In the genomic region with DNA sequence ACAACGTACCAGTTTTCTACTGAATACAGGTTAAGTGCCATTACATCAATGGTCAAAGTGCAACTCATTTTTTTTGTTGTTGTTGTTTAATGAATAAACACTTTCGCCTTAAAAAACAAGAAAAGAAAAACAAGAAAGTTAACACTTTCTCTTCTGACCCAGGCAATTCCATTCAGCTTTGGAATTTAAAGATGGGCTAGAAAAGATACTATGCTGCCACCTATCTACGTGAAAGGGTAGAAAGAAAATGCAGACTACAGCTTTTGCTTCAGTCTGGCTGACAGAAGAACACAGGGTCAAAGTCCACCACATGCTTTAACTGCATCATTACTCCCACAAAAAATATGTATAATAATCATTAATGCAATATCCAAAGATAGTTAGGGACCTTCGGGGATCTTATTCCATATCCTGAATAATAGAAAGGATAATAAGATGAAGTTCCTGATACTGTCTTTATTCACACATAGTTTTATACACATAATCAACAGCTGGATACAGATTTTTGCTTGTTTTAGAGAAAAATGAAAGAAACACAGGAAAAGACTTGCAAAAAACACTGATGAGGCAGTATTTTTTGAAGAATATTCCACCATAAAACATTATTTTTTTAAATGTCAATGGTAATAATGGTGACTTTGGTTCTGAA, we compare ENCODE assay signal across 9 cellular contexts. TPM values are rescaled to one million over a fixed set of nuclear protein-coding genes. Genes with fewer than 3 reads are reported as not detected.
A peak's percentile ranks its signal among the peaks of the same experiment; 100 is the strongest.
DNase-seq lines count a peak whose midpoint lies in the region; ATAC-seq and TF ChIP-seq lines count a peak whose summit lies in the region.
"Had no signal": no experiment of that assay in that cellular context is flagged by ENCODE, and none has a peak within 500 bp of the region (broad histone marks: within the 10 kb centered on the region; RNA-seq: fewer than 3 reads in every experiment).

No MANE protein-coding gene starts in this region.

- WGBS in H9 (ENCODE audit: extremely low coverage, insufficient read length, low lambda C conversion rate): no CpG with 5 or more reads among the region's 4 CpGs
- WGBS in upper lobe of left lung, 2 donors: 70 to 73% methylated on average over 4 of the region's 4 CpGs

- no peaks in the 10 kb centered on the region for H3K79me1 ChIP-seq in H9 (ENCODE audit: insufficient read depth, low read depth, low read length, poor library complexity, severe bottlenecking)

- peaks cover 4 to 6% of the 10 kb centered on the region in 2 experiments; a peak in 2 of 4 replicates for H3K4me1 Mint-ChIP-seq in H9
- H3K4me1 Mint-ChIP-seq: activated naive CD8-positive, alpha-beta T cell treated with anti-CD3 and anti-CD28 coated beads, Interleukin-2, amount 10 ng/mL, durations not matched to agents 7 days and 5 days had no signal

- H3K4me3 ChIP-seq in foreskin fibroblast (ENCODE audit: low read depth in 1 of 2, low read length in 2 of 2): no peak overlapping the region
- no peak overlapping the region for H3K4me3 ChIP-seq in upper lobe of right lung
- no peak overlapping the region for H3K4me3 ChIP-seq in upper lobe of left lung

- no peak overlapping the region for H3K14ac ChIP-seq in H9 (ENCODE audit: insufficient read depth, low read length)

- no peak overlapping the region for H3K56ac ChIP-seq in H9 (ENCODE audit: insufficient read length, low read depth, low read length)

- peak; percentile 55 for DNase-seq in ACHN
- no peak for DNase-seq in H9
- DNase-seq in OCI-M1 (lab: John Stamatoyannopoulos, UW): peak; percentile 53
- peak in 1 of 2 donors; percentile 16 for DNase-seq in foreskin fibroblast
- DNase-seq in upper lobe of right lung: no peak
- no peak for DNase-seq in posterior cingulate gyrus
- DNase-seq in upper lobe of left lung: no peak
- DNase-seq: activated naive CD8-positive, alpha-beta T cell treated with anti-CD3 and anti-CD28 coated beads, Interleukin-2, amount 10 ng/mL, durations not matched to agents 7 days and 5 days had no signal

- no peaks in the 10 kb centered on the region for H3K27me3 Mint-ChIP-seq in H9 (ENCODE audit: low read depth)
- H3K27me3 Mint-ChIP-seq: activated naive CD8-positive, alpha-beta T cell treated with anti-CD3 and anti-CD28 coated beads, Interleukin-2, amount 10 ng/mL, durations not matched to agents 7 days and 5 days had no signal

- in situ Hi-C loops in ACHN (cut with HindIII; ENCODE audit: low pct_ligation_motif_present, low pct_unique_long_range_greater_than_20kb, low sequenced_read_pairs): no loop called here

- H4K20me1 ChIP-seq in H9 (ENCODE audit: control insufficient read depth, insufficient read depth, insufficient read length): no peaks in the 10 kb centered on the region

- H4K5ac ChIP-seq in H9 (ENCODE audit: insufficient read length, low read depth, low read length): no peak overlapping the region

- no peak overlapping the region for H2AK5ac ChIP-seq in H9 (ENCODE audit: insufficient read length, low read length)

- no peak overlapping the region for H3K27ac ChIP-seq in H9 (ENCODE audit: insufficient read length, low read depth, low read length)
- no peak overlapping the region for H3K27ac ChIP-seq in upper lobe of right lung
- no peak overlapping the region for H3K27ac ChIP-seq in upper lobe of left lung

- no peak overlapping the region for H3K4ac ChIP-seq in H9 (ENCODE audit: low read depth, low read length)

- no peak overlapping the region for H2BK12ac ChIP-seq in H9 (ENCODE audit: insufficient read length, low read depth, low read length)

- H2AFZ ChIP-seq in H9 (ENCODE audit: low read length): no peak overlapping the region

- no peak for TF ChIP-seq EP300 in upper lobe of left lung (IDR thresholded peaks at IDR 0.05)

- H3K36me3 ChIP-seq in upper lobe of right lung (peaks cover 8% of the 10 kb centered on the region), upper lobe of left lung (peaks cover 0 to 10% (median 2%) of the 10 kb centered on the region in 4 donors)

- peaks cover 15 to 38% (median 32%) of the 10 kb centered on the region in 3 experiments for H3K36me3 Mint-ChIP-seq in H9 (ENCODE audit: insufficient read depth in 1 of 3, low read depth in 3 of 3)

- H3K23me2 ChIP-seq in H9 (ENCODE audit: insufficient read length, low read depth, low read length, poor library complexity, severe bottlenecking): no peaks in the 10 kb centered on the region

- no peak overlapping the region for H3K9ac ChIP-seq in H9 (ENCODE audit: extremely low read depth, insufficient read length, low read length)

- no peak overlapping the region; a peak in 1 of 7 replicates for H3K27ac Mint-ChIP-seq in H9
- H3K27ac Mint-ChIP-seq: activated naive CD8-positive, alpha-beta T cell treated with anti-CD3 and anti-CD28 coated beads, Interleukin-2, amount 10 ng/mL, durations not matched to agents 7 days and 5 days had no signal

- H2BK5ac ChIP-seq in H9 (ENCODE audit: insufficient read length, low read length): no peak overlapping the region

- H4K91ac ChIP-seq in H9 (ENCODE audit: insufficient read length, low read depth, low read length): no peak overlapping the region

- H3K27me3 ChIP-seq in H9 (ENCODE audit: insufficient read depth, low read length) (no peaks in the 10 kb centered on the region), upper lobe of right lung (no peaks in the 10 kb centered on the region), upper lobe of left lung (no peaks in the 10 kb centered on the region)

- H3K79me2 ChIP-seq in H9 (ENCODE audit: insufficient read depth, low read length): no peaks in the 10 kb centered on the region

- H3K4me2 ChIP-seq in H9 (ENCODE audit: insufficient read depth, insufficient read length, low read length): no peak overlapping the region

- H2BK15ac ChIP-seq in H9 (ENCODE audit: low read depth, low read length): no peak overlapping the region

- H3K4me3 Mint-ChIP-seq in H9: no peak overlapping the region
- H3K4me3 Mint-ChIP-seq: activated naive CD8-positive, alpha-beta T cell treated with anti-CD3 and anti-CD28 coated beads, Interleukin-2, amount 10 ng/mL, durations not matched to agents 7 days and 5 days had no signal

- H4K8ac ChIP-seq in H9 (replicated peaks; ENCODE audit: insufficient read length, low read depth, low read length): no peak overlapping the region

- H3K9me3 Mint-ChIP-seq in H9: peaks cover 16 to 22% of the 10 kb centered on the region in 2 experiments

- ATAC-seq in upper lobe of right lung (no peak), upper lobe of left lung (ENCODE audit: low FRiP score in 2 of 2) (no peak), HG02973 (IDR thresholded peaks at IDR 0.05; ENCODE audit: unreplicated experiment) (no peak)

- H3K9me3 ChIP-seq in H9 (ENCODE audit: control insufficient read depth, low read depth, low read length): no peaks in the 10 kb centered on the region
- H3K9me3 ChIP-seq in upper lobe of right lung: peaks cover 10% of the 10 kb centered on the region
- peaks cover 3 to 17% (median 12%) of the 10 kb centered on the region in 4 donors for H3K9me3 ChIP-seq in upper lobe of left lung

- intact Hi-C loops in upper lobe of right lung (cut with DNase I) (no loop called here), posterior cingulate gyrus (cut with DNase I) (loop anchor here (5.0 to 10.0 kb wide), 2 partner anchors 36 to 658 kb away; no protein-coding TSS in a partner anchor)

- H3K18ac ChIP-seq in H9 (ENCODE audit: insufficient read length, low read depth, low read length): no peak overlapping the region

- H3K23ac ChIP-seq in H9 (ENCODE audit: insufficient read length, low read depth, low read length): no peak overlapping the region

- H3K4me1 ChIP-seq in H9 (ENCODE audit: insufficient read depth, low read length) (no peaks in the 10 kb centered on the region), upper lobe of right lung (no peaks in the 10 kb centered on the region), upper lobe of left lung (no peaks in the 10 kb centered on the region)

- H2BK20ac ChIP-seq in H9 (ENCODE audit: low read depth, low read length, poor library complexity, severe bottlenecking): no peak overlapping the region

- H3T11ph ChIP-seq in H9 (ENCODE audit: low read length): no peak overlapping the region

- no peak overlapping the region for H2BK120ac ChIP-seq in H9 (ENCODE audit: low read depth, low read length, poor library complexity, severe bottlenecking)

- no peak for TF ChIP-seq POLR2A in upper lobe of left lung (IDR thresholded peaks at IDR 0.05)

- TF ChIP-seq CTCF in H9 (conservative IDR thresholded peaks at IDR 0.05) (peak; percentile 77), foreskin fibroblast (IDR thresholded peaks at IDR 0.05; ENCODE audit: low read depth, low read length) (peak; percentile 44), upper lobe of right lung (IDR thresholded peaks at IDR 0.05) (peak; percentile 44), upper lobe of left lung (IDR thresholded peaks at IDR 0.05) (peak in 2 of 6 experiments; percentile 19 to 23)

RNA-seq across cellular contexts. Expression of a gene that starts 40.4 kb away (rescaled TPM):
- total RNA-seq in H9 (2021): 6.4 and 9.0 TPM in 2 replicates
- 20.7 TPM for total RNA-seq in upper lobe of right lung
- total RNA-seq in upper lobe of left lung: 10 to 100 TPM in 5 of 6 donors, 1 to 10 TPM in 1; 6.5 to 46.5 (median 21.1) TPM

Comparison
In these comparisons a context has a peak if more than half of its experiments do, and no peak if none do; other contexts are left out.
1. DNase-seq: peak in ACHN (single experiment) and OCI-M1 (single experiment); none in H9 (single experiment), upper lobe of right lung (single experiment), posterior cingulate gyrus (0 of 10) and upper lobe of left lung (0 of 2).